Comparison of ENCODE assay signal across 1 cellular context in genomic region chr4:94399721-94400120, GRCh38.
A peak's percentile ranks its signal among the peaks of the same experiment; 100 is the strongest.
TF ChIP-seq lines count a peak whose summit lies in the region.

No MANE protein-coding gene starts in this region.

TF ChIP-seq in K562, 482 proteins besides CTCF, POLR2A, EP300 and RAD21:
- TF ChIP-seq MEF2A (IDR thresholded peaks at IDR 0.05; ENCODE audit: control insufficient read depth, low read depth, low read length) (peak; percentile 54; the same call in 1 of the 2 replicates), GABPB2 (CRISPR knock-in tag; conservative IDR thresholded peaks at IDR 0.05) (no peak)
